20 cellular contexts compared by ENCODE assay signal in the genomic region with DNA sequence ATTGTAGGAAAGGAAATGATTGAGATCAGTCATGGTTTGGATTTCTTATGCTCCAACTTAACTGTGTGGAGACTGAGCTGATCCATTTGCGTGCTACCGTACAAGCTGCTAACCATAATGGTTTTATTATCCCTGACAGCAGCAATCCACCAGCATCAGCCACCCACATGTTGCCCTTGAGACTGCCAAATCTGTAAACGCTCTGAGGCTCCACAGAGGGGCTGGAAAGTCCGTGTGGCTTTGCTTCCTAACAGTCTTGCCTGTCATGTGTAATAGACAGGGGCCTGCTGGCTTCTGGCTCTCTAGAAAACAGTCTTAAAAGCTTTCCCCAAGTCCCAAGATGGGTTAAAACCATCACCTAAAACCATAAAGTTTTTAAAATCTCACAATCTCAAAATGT. TPM values are rescaled to one million over a fixed set of nuclear protein-coding genes. Genes with fewer than 3 reads are reported as not detected.
DNase-seq lines count a peak whose midpoint lies in the region; ATAC-seq and TF ChIP-seq lines count a peak whose summit lies in the region.
"Had no signal": no experiment of that assay in that cellular context is flagged by ENCODE, and none has a peak within 500 bp of the region (broad histone marks: within the 10 kb centered on the region; RNA-seq: fewer than 3 reads in every experiment).

No MANE protein-coding gene starts in this region.

- POLR2A ChIA-PET in PC-3 (lab: Charles Lee; ENCODE audit: unreplicated experiment), result no interaction called here

- TF ChIP-seq EP300 in ovary (IDR thresholded peaks at IDR 0.05), result no peak
- no peak for TF ChIP-seq EP300 in sigmoid colon (IDR thresholded peaks at IDR 0.05)

- no peaks in the 10 kb centered on the region for H3K9me2 ChIP-seq in PC-3 (replicated peaks; ENCODE audit: low read length)

- no peaks in the 10 kb centered on the region for H4K20me1 ChIP-seq in PC-3 (ENCODE audit: low read length)

- 16 to 18% (median 17%) methylated on average over 4 of the region's 4 CpGs for WGBS in ovary, 3 donors
- WGBS in sigmoid colon, 2 donors, result 62 to 72% methylated on average over 4 of the region's 4 CpGs

- H3K4me1 ChIP-seq in cardiac muscle cell (ENCODE audit: low read depth) (peaks cover 4% of the 10 kb centered on the region), ovary (ENCODE audit: insufficient read depth) (peaks cover 5% of the 10 kb centered on the region), PC-3 (ENCODE audit: insufficient read depth, low read length) (no peaks in the 10 kb centered on the region), sigmoid colon (no peaks in the 10 kb centered on the region)

- intact Hi-C loops in ovary (cut with DNase I), result no loop called here
- intact Hi-C loops in PC-3 (cut with micrococcal nuclease), result loop anchor here (10.0 kb wide), 1 partner anchor 120 kb away; no protein-coding TSS in a partner anchor
- intact Hi-C loops in sigmoid colon (cut with DNase I), result no loop called here

- H3K27me3 ChIP-seq in cardiac muscle cell (no peaks in the 10 kb centered on the region), ovary (no peaks in the 10 kb centered on the region), PC-3 (ENCODE audit: low read length) (no peaks in the 10 kb centered on the region), sigmoid colon (no peaks in the 10 kb centered on the region)
- H3K27me3 ChIP-seq: BLaER1 treated with 17β-estradiol and CSF1 and Interleukin-3, amounts not matched to agents 10 nM and 100 nM had no signal

- no TSS peak for BruUV-seq in PC-3 (replicated peaks; lab: Mats Ljungman, UMichigan)

- H3K9me3 ChIP-seq in cardiac muscle cell (ENCODE audit: low read depth), result no peaks in the 10 kb centered on the region
- no peaks in the 10 kb centered on the region for H3K9me3 ChIP-seq in ovary
- no peaks in the 10 kb centered on the region for H3K9me3 ChIP-seq in PC-3 (ENCODE audit: low read length)
- no peaks in the 10 kb centered on the region for H3K9me3 ChIP-seq in sigmoid colon
- H3K9me3 ChIP-seq: BLaER1 treated with 17β-estradiol and CSF1 and Interleukin-3, amounts not matched to agents 10 nM and 100 nM had no signal

- DNase-seq in EH (ENCODE audit: low read depth) (peak; percentile 33), amniotic epithelial cell (ENCODE audit: low read depth) (peak; percentile 75), cardiac muscle cell (ENCODE audit: low read depth in 1 of 2, low spot score in 1 of 2) (peak; percentile 61 to 62), ovary (peak in 3 of 5 donors; percentile 28 to 38 (median 36)), PC-3 (no peak), sigmoid colon (no peak)
- DNase-seq: activated CD4-positive, alpha-beta T cell treated with anti-CD3 and anti-CD28 coated beads for 36 hours; DMS79; Kasumi-1; NCI-H146; PC-9; small intestine; substantia nigra; T-helper 17 cell had no signal

- no peaks in the 10 kb centered on the region for H3F3A ChIP-seq in PC-3 (ENCODE audit: low read length, unreplicated experiment)

- H3K27ac ChIP-seq in cardiac muscle cell, result peak overlapping the region; percentile 0
- H3K27ac ChIP-seq in ovary, result no peak overlapping the region
- H3K27ac ChIP-seq in PC-3 (ENCODE audit: low read length), result no peak overlapping the region
- no peak overlapping the region for H3K27ac ChIP-seq in sigmoid colon
- H3K27ac ChIP-seq: BLaER1 treated with 17β-estradiol and CSF1 and Interleukin-3, amounts not matched to agents 10 nM and 100 nM; PC-9 had no signal

- no peaks in the 10 kb centered on the region for H3K79me2 ChIP-seq in PC-3 (ENCODE audit: low read length)

- no peak overlapping the region for H3K4me2 ChIP-seq in PC-3 (ENCODE audit: low read length)
- H3K4me2 ChIP-seq: BLaER1 treated with 17β-estradiol and CSF1 and Interleukin-3, amounts not matched to agents 10 nM and 100 nM; PC-9 had no signal

- H3K4me3 ChIP-seq in cardiac muscle cell (no peak overlapping the region), ovary (no peak overlapping the region), PC-3 (ENCODE audit: low read length) (no peak overlapping the region), sigmoid colon (no peak overlapping the region)
- H3K4me3 ChIP-seq: BLaER1 treated with 17β-estradiol and CSF1 and Interleukin-3, amounts not matched to agents 10 nM and 100 nM; lung; PC-9 had no signal

- TF ChIP-seq CTCF in cardiac muscle cell (IDR thresholded peaks at IDR 0.05; ENCODE audit: low read depth, low read length) (no peak), ovary (IDR thresholded peaks at IDR 0.05) (no peak), PC-3 (conservative IDR thresholded peaks at IDR 0.05; ENCODE audit: low read depth, low read length) (no peak), sigmoid colon (IDR thresholded peaks at IDR 0.05) (no peak)

- H3K9ac ChIP-seq in PC-3 (ENCODE audit: low read length), result no peak overlapping the region
- H3K9ac ChIP-seq: BLaER1 treated with 17β-estradiol and CSF1 and Interleukin-3, amounts not matched to agents 10 nM and 100 nM had no signal

- H3K36me3 ChIP-seq in cardiac muscle cell (peaks cover 10% of the 10 kb centered on the region), ovary (no peaks in the 10 kb centered on the region), PC-3 (ENCODE audit: low read depth, low read length) (peaks cover 17% of the 10 kb centered on the region; the same call in 1 of the 2 replicates), sigmoid colon (peaks cover 0 to 43% (median 10%) of the 10 kb centered on the region in 4 donors)

- TF ChIP-seq POLR2A in ovary (IDR thresholded peaks at IDR 0.05) (no peak), sigmoid colon (IDR thresholded peaks at IDR 0.05) (no peak)

- no peak for ATAC-seq in GM21526 (IDR thresholded peaks at IDR 0.05; ENCODE audit: low FRiP score, unreplicated experiment)
- no peak for ATAC-seq in PC-3
- no peak for ATAC-seq in HG03097 (IDR thresholded peaks at IDR 0.05; ENCODE audit: low FRiP score, unreplicated experiment)
- ATAC-seq: activated CD4-positive, alpha-beta T cell treated with anti-CD3 and anti-CD28 coated beads for 36 hours; activated naive CD4-positive, alpha-beta T cell treated with anti-CD3 and anti-CD28 coated beads, Interleukin-2, amount 50 U/mL, for 72 hours; HCT116; T-helper 17 cell had no signal

- no peak overlapping the region for H2AFZ ChIP-seq in PC-3 (ENCODE audit: low read length)
- H2AFZ ChIP-seq: PC-9 had no signal

- CTCF ChIA-PET in PC-3 (lab: Charles Lee), result interaction anchor here (1.1 kb wide), 1 partner anchor 119 kb away, joined by 4 read pairs; no protein-coding TSS in a partner anchor

RNA-seq across cellular contexts. Expression of gene ATG16L2, which starts 30.1 kb away (rescaled TPM):
- 16.7 and 66.8 TPM in 2 replicates for total RNA-seq in cardiac muscle cell
- polyA plus RNA-seq in cardiac muscle cell, result 47.8 and 80.4 TPM in 2 replicates
- 10 to 100 TPM; 25.2 to 42.3 (median 32.5) TPM for total RNA-seq in ovary
- polyA plus RNA-seq in ovary, result 10 to 100 TPM; 21.8 to 29.2 TPM
- 12.2 and 16.2 TPM in 2 replicates for total RNA-seq in PC-3 (2014; rRNA removed)
- 10 to 100 TPM; 16.8 to 36.8 (median 20.2) TPM for total RNA-seq in sigmoid colon
- 10 to 100 TPM in 1 of 3 donors, 1 to 10 TPM in 2; 4.6 to 47.7 (median 9.6) TPM for polyA plus RNA-seq in sigmoid colon

RNA-seq across cellular contexts. Expression of gene STARD10, which starts 50.5 kb away (rescaled TPM):
- total RNA-seq in cardiac muscle cell, result 66.2 and 101 TPM in 2 replicates
- 91.4 and 139 TPM in 2 replicates for polyA plus RNA-seq in cardiac muscle cell
- 10 to 100 TPM; 38.7 to 56.1 (median 46.3) TPM for total RNA-seq in ovary
- 10 to 100 TPM; 36.8 to 41.0 TPM for polyA plus RNA-seq in ovary
- total RNA-seq in PC-3 (2014; rRNA removed), result 284 and 362 TPM in 2 replicates
- total RNA-seq in sigmoid colon, result 10 to 100 TPM; 29.9 to 60.1 (median 43.9) TPM
- 100 to 1,000 TPM; 286 to 900 (median 781) TPM for polyA plus RNA-seq in sigmoid colon

Comparison
In these comparisons a context has a peak if more than half of its experiments do, and no peak if none do; other contexts are left out.
1. DNase-seq: peak in EH (single experiment), amniotic epithelial cell (single experiment), cardiac muscle cell (2 of 2) and ovary (3 of 5); none in PC-3 (single experiment) and sigmoid colon (single experiment).